8 cellular contexts compared by ENCODE assay signal in the genomic region with DNA sequence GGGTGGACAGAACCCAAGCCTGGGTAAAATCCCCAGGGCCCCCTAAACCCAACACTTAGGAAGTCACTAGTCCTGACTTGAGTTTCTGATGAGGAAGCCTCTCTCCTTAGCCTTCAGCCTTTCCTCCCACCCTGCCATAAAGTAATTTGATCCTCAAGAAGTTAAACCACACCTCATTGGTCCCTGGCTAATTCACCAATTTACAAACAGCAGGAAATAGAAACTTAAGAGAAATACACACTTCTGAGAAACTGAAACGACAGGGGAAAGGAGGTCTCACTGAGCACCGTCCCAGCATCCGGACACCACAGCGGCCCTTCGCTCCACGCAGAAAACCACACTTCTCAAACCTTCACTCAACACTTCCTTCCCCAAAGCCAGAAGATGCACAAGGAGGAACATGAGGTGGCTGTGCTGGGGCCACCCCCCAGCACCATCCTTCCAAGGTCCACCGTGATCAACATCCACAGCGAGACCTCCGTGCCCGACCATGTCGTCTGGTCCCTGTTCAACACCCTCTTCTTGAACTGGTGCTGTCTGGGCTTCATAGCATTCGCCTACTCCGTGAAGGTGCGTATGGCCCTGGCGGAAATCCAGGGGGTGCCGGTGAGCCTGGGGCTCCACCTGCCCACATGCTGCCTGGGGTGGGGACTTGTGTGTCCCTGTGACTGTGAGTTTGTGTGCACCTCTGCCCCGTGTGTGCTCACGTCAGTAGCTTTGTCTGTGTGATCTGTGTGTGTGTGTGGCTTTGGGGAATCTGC. TPM values are rescaled to one million over a fixed set of nuclear protein-coding genes. Genes with fewer than 3 reads are reported as not detected.
DNase-seq lines count a peak whose midpoint lies in the region; ATAC-seq and TF ChIP-seq lines count a peak whose summit lies in the region.

A gene (plus strand): TSS at position 254 of the 761 bp plus-strand sequence. CDS start 131 bp downstream, at position 385.

- H3K9me3 ChIP-seq in fibroblast of lung (ENCODE audit: control insufficient read depth, insufficient read depth, low read depth, low read length), result no peaks in the 10 kb centered on the region

- H4K20me1 ChIP-seq in fibroblast of lung (ENCODE audit: control insufficient read depth, extremely low read depth, insufficient read depth, low read length), result no peaks in the 10 kb centered on the region

- H3K27ac ChIP-seq in 22Rv1 (peak within 1 kb of the TSS; percentile 18; the same call in 1 of the 2 replicates), fibroblast of lung (ENCODE audit: insufficient read depth, low read length) (peak within 1 kb of the TSS; percentile 50)

- no peaks in the 10 kb centered on the region for H3K27me3 Mint-ChIP-seq in activated T-cell treated with anti-CD3 and anti-CD28 coated beads, Interleukin-2, amount 50 U/mL, for 4 hours (ENCODE audit: low read depth)
- peaks cover 67% of the 10 kb centered on the region for H3K27me3 Mint-ChIP-seq in neural crest cell (ENCODE audit: low read depth)

- peaks cover 11% of the 10 kb centered on the region for H3K79me2 ChIP-seq in fibroblast of lung (ENCODE audit: control insufficient read depth, insufficient read depth, low read length)

- H3K36me3 Mint-ChIP-seq in activated T-cell treated with anti-CD3 and anti-CD28 coated beads, Interleukin-2, amount 50 U/mL, for 4 hours (ENCODE audit: insufficient read depth), result peaks cover 9% of the 10 kb centered on the region
- H3K36me3 Mint-ChIP-seq in neural crest cell (ENCODE audit: low read depth), result peaks cover 2% of the 10 kb centered on the region

- H3K4me1 Mint-ChIP-seq in activated T-cell treated with anti-CD3 and anti-CD28 coated beads, Interleukin-2, amount 50 U/mL, for 4 hours (ENCODE audit: low read depth), result peaks cover 48% of the 10 kb centered on the region
- peaks cover 37% of the 10 kb centered on the region for H3K4me1 Mint-ChIP-seq in neural crest cell

- DNase-seq in KG1 (lab: John Stamatoyannopoulos, UW) (peak; percentile 78), fibroblast of lung (ENCODE audit: low read depth in 2 of 2) (peak; percentile 68 to 86), neural crest cell (ENCODE audit: low read depth, low spot score) (no peak), ecto neural progenitor cell (ENCODE audit: low spot score) (no peak)
- no peak for DNase-seq in activated T-cell treated with anti-CD3 and anti-CD28 coated beads, Interleukin-2, amount 50 U/mL, for 4 hours

- ATAC-seq in GM18867 (IDR thresholded peaks at IDR 0.05; ENCODE audit: unreplicated experiment) (peak; percentile 39), GM21367 (IDR thresholded peaks at IDR 0.05; ENCODE audit: unreplicated experiment) (no peak)
- ATAC-seq in activated T-cell treated with anti-CD3 and anti-CD28 coated beads, Interleukin-2, amount 50 U/mL, for 4 hours, result peak; percentile 20 to 24

- H3K9me3 Mint-ChIP-seq in activated T-cell treated with anti-CD3 and anti-CD28 coated beads, Interleukin-2, amount 50 U/mL, for 4 hours, result no peaks in the 10 kb centered on the region
- no peaks in the 10 kb centered on the region for H3K9me3 Mint-ChIP-seq in neural crest cell

- no peak within 1 kb of the TSS for H2AFZ ChIP-seq in fibroblast of lung (ENCODE audit: low read length)

- peaks cover 10% of the 10 kb centered on the region for H3K4me1 ChIP-seq in fibroblast of lung (ENCODE audit: control insufficient read depth, extremely low read depth, insufficient read depth, low read length)

- TF ChIP-seq CTCF in 22Rv1 (IDR thresholded peaks at IDR 0.05) (no peak), fibroblast of lung (conservative IDR thresholded peaks at IDR 0.05 in 1 of 2, IDR thresholded peaks at IDR 0.05 in 1 of 2; ENCODE audit: low read depth in 1 of 2, low read length in 2 of 2) (no peak), neural crest cell (conservative IDR thresholded peaks at IDR 0.05) (no peak)

- peak within 1 kb of the TSS; percentile 93 for H3K4me3 Mint-ChIP-seq in activated T-cell treated with anti-CD3 and anti-CD28 coated beads, Interleukin-2, amount 50 U/mL, for 4 hours
- peak within 1 kb of the TSS; percentile 83 for H3K4me3 Mint-ChIP-seq in neural crest cell

- H3K9ac ChIP-seq in fibroblast of lung (ENCODE audit: insufficient read depth, low read length), result peak within 1 kb of the TSS; percentile 26

- no peaks in the 10 kb centered on the region for H3K27me3 ChIP-seq in fibroblast of lung (ENCODE audit: control insufficient read depth, insufficient read depth, low read length)

- H3K4me3 ChIP-seq in fibroblast of lung (replicated peaks in 1 of 4; ENCODE audit: control extremely low read depth in 1 of 4, insufficient read depth in 1 of 4, low read depth in 3 of 4, low read length in 4 of 4), result peak within 1 kb of the TSS; percentile 45 to 79 (median 64)

- no peaks in the 10 kb centered on the region for H3K36me3 ChIP-seq in fibroblast of lung (ENCODE audit: control insufficient read depth, insufficient read depth, low read length)

- H3K4me2 ChIP-seq in fibroblast of lung (ENCODE audit: extremely low read depth, insufficient read depth, low read length), result peak within 1 kb of the TSS; percentile 92

- H3K27ac Mint-ChIP-seq in neural crest cell (ENCODE audit: unreplicated experiment), result no peak within 1 kb of the TSS

RNA-seq across cellular contexts. Expression of the gene that starts here (rescaled TPM):
- 100 to 1,000 TPM in 2 of 3 donors, 10 to 100 TPM in 1; 99.3 to 144 (median 120) TPM for total RNA-seq in activated T-cell treated with anti-CD3 and anti-CD28 coated beads, Interleukin-2, amount 50 U/mL, for 4 hours
- 21.1 and 41.6 TPM in 2 replicates for total RNA-seq in fibroblast of lung
- 54.9 and 93.0 TPM in 2 replicates for polyA plus RNA-seq in fibroblast of lung
- 57.9 and 94.3 TPM in 2 replicates for polyA plus RNA-seq in fibroblast of lung (2012)
- 219 and 381 TPM in 2 replicates for polyA minus RNA-seq in fibroblast of lung (ENCODE audit: low replicate concordance)
- total RNA-seq in neural crest cell, result 2.0 and 2.3 TPM in 2 replicates

Comparison
In these comparisons a context has a peak if more than half of its experiments do, and no peak if none do; other contexts are left out.
1. DNase-seq: peak in KG1 (single experiment) and fibroblast of lung (2 of 2); none in activated T-cell treated with anti-CD3 and anti-CD28 coated beads, Interleukin-2, amount 50 U/mL, for 4 hours (single experiment), neural crest cell (single experiment) and ecto neural progenitor cell (single experiment).